Comparison of ENCODE assay signal across 8 cellular contexts in genomic region chr2:225668606-225669266, GRCh38.
DNase-seq lines count a peak whose midpoint lies in the region; ATAC-seq and TF ChIP-seq lines count a peak whose summit lies in the region.

No MANE protein-coding gene starts in this region.

- no peaks in the 10 kb centered on the region for H3K9me3 Mint-ChIP-seq in activated CD4-positive, alpha-beta T cell treated with anti-CD3 and anti-CD28 coated beads, Interleukin-2, amount 10 ng/mL, durations not matched to agents 24 days and 14 days

- in situ Hi-C loops in astrocyte of the cerebellum (cut with HindIII; ENCODE audit: low sequenced_read_pairs), result loop anchor here (25.0 kb wide), 2 partner anchors 1119 to 1319 kb away; partner anchors contain the start of gene IRS1

- intact Hi-C loops in activated CD4-positive, alpha-beta T cell treated with anti-CD3 and anti-CD28 coated beads, Interleukin-2, amount 10 ng/mL, durations not matched to agents 24 days and 14 days (cut with micrococcal nuclease), result loop anchor here (2.0 to 10.0 kb wide), 3 partner anchors 1132 to 1439 kb away; no protein-coding TSS in a partner anchor

- peak; percentile 76 for DNase-seq in activated CD4-positive, alpha-beta T cell treated with anti-CD3 and anti-CD28 coated beads, Interleukin-2, amount 10 ng/mL, durations not matched to agents 24 days and 14 days
- no peak for DNase-seq in activated CD4-positive, alpha-beta T cell treated with anti-CD3 and anti-CD28 coated beads for 48 hours
- DNase-seq in NCI-H446 treated with DMSO at 0.1 percent for 48 hours (lab: John Stamatoyannopoulos, UW), result peak; percentile 59
- DNase-seq in astrocyte of the cerebellum (ENCODE audit: low read depth), result peak; percentile 64
- peak; percentile 45 for DNase-seq in iPS-NIHi7 (ENCODE audit: extremely low spot score)
- peak; percentile 86 for DNase-seq in superior temporal gyrus (ENCODE audit: extremely low spot score)

- H3K36me3 Mint-ChIP-seq in activated CD4-positive, alpha-beta T cell treated with anti-CD3 and anti-CD28 coated beads, Interleukin-2, amount 10 ng/mL, durations not matched to agents 24 days and 14 days (ENCODE audit: low read depth), result no peaks in the 10 kb centered on the region

- no peaks in the 10 kb centered on the region for H3K4me1 Mint-ChIP-seq in activated CD4-positive, alpha-beta T cell treated with anti-CD3 and anti-CD28 coated beads, Interleukin-2, amount 10 ng/mL, durations not matched to agents 24 days and 14 days

- H3K27me3 Mint-ChIP-seq in activated CD4-positive, alpha-beta T cell treated with anti-CD3 and anti-CD28 coated beads, Interleukin-2, amount 10 ng/mL, durations not matched to agents 24 days and 14 days, result peaks cover 7% of the 10 kb centered on the region

- no peak overlapping the region for H3K4me3 Mint-ChIP-seq in activated CD4-positive, alpha-beta T cell treated with anti-CD3 and anti-CD28 coated beads, Interleukin-2, amount 10 ng/mL, durations not matched to agents 24 days and 14 days

- no peak overlapping the region for H3K4me3 ChIP-seq in astrocyte of the cerebellum (ENCODE audit: low read depth, low read length)

- TF ChIP-seq CTCF in astrocyte of the cerebellum (IDR thresholded peaks at IDR 0.05; ENCODE audit: low read depth, low read length, missing control alignments), result peak; percentile 86

- no peak overlapping the region for H3K27ac Mint-ChIP-seq in activated CD4-positive, alpha-beta T cell treated with anti-CD3 and anti-CD28 coated beads, Interleukin-2, amount 10 ng/mL, durations not matched to agents 24 days and 14 days

- peak; percentile 88 for ATAC-seq in GM19463 (IDR thresholded peaks at IDR 0.05; ENCODE audit: unreplicated experiment)
- ATAC-seq in HG03378 (IDR thresholded peaks at IDR 0.05; ENCODE audit: unreplicated experiment), result peak; percentile 96
